ENCODE assay signal across 26 cellular contexts in the genomic region with DNA sequence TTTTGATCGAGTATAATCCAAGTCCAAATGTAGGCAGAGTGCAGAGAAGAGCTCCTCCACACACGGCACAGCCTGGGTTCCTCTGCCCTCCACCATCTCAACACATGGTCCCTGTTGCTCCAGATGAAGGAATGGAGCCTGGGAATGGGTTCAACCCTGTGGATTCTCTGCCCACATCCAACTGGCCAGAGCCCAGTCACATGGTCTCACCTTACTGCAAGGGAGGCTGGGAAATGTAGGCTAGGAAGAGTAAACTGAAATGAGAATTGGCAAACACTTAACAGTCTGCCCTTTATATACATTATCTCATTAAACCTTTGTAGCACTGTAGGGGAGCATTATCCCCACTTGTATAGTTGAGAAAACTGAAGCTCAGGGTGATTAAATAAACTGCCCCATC.
"Had no signal": no experiment of that assay in that cellular context is flagged by ENCODE, and none has a peak within 500 bp of the region (broad histone marks: within the 10 kb centered on the region; RNA-seq: fewer than 3 reads in every experiment).

No MANE protein-coding gene starts in this region.

- DNase-seq: dermis blood vessel endothelial cell; effector memory CD4-positive, alpha-beta T cell; foreskin keratinocyte; heart left ventricle; hippocampal formation; left cardiac atrium; left lung; mesenchymal stem cell; mucosa of descending colon; naive B cell; stimulated activated CD4-positive, alpha-beta T cell treated with anti-CD3 and anti-CD28 coated beads, Interleukin-15, amount 100 ng/mL, for 24 hours; stimulated activated CD4-positive, alpha-beta T cell treated with anti-CD3 and anti-CD28 coated beads, Interleukin-2, amount 100 ng/mL, for 48 hours; stimulated activated naive B cell treated with anti-CD40 and anti-IgM and Interleukin-4, amounts not matched to agents 10 μg/mL and 1 μg/mL and 100 μg/mL, for 72 hours; upper lobe of right lung; uterus had no signal

- H3K4me2 ChIP-seq: neural progenitor cell had no signal

- FAIRE-seq: endothelial cell of umbilical vein, islet of Langerhans had no signal

- H3K9ac ChIP-seq: neural progenitor cell had no signal

- ATAC-seq: foreskin keratinocyte; gastroesophageal sphincter; heart left ventricle; left cardiac atrium; left lung; mucosa of descending colon; stimulated activated naive B cell treated with anti-CD40 and anti-IgM and Interleukin-4, amounts not matched to agents 10 μg/mL and 1 μg/mL and 100 μg/mL, for 72 hours; upper lobe of right lung had no signal

- H3K9me3 ChIP-seq: esophagus muscularis mucosa, gastroesophageal sphincter, left lung, mucosa of descending colon, prostate gland, right atrium auricular region, thoracic aorta, tibial nerve, upper lobe of right lung, uterus had no signal

- H3K27ac ChIP-seq: coronary artery, esophagus muscularis mucosa, foreskin keratinocyte, gastroesophageal sphincter, heart left ventricle, left lung, neural progenitor cell, right atrium auricular region, skin epidermis, thoracic aorta, tibial nerve, upper lobe of right lung had no signal

- H3K4me3 ChIP-seq: coronary artery, esophagus muscularis mucosa, gastroesophageal sphincter, heart left ventricle, left lung, mucosa of descending colon, neural progenitor cell, prostate gland, right atrium auricular region, skin epidermis, thoracic aorta, tibial nerve, upper lobe of right lung, uterus had no signal

- H3K36me3 ChIP-seq: esophagus muscularis mucosa, gastroesophageal sphincter, heart left ventricle, left lung, neural progenitor cell, prostate gland, right atrium auricular region, thoracic aorta, tibial nerve, upper lobe of right lung, uterus had no signal

- H2AFZ ChIP-seq: neural progenitor cell had no signal

- H3K27me3 ChIP-seq: esophagus muscularis mucosa, gastroesophageal sphincter, heart left ventricle, left lung, neural progenitor cell, right atrium auricular region, tibial nerve, upper lobe of right lung, uterus had no signal

- H3K4me1 ChIP-seq: foreskin keratinocyte, left lung, neural progenitor cell, tibial nerve, upper lobe of right lung, uterus had no signal
